1 cellular context compared by ENCODE assay signal in the genomic region with DNA sequence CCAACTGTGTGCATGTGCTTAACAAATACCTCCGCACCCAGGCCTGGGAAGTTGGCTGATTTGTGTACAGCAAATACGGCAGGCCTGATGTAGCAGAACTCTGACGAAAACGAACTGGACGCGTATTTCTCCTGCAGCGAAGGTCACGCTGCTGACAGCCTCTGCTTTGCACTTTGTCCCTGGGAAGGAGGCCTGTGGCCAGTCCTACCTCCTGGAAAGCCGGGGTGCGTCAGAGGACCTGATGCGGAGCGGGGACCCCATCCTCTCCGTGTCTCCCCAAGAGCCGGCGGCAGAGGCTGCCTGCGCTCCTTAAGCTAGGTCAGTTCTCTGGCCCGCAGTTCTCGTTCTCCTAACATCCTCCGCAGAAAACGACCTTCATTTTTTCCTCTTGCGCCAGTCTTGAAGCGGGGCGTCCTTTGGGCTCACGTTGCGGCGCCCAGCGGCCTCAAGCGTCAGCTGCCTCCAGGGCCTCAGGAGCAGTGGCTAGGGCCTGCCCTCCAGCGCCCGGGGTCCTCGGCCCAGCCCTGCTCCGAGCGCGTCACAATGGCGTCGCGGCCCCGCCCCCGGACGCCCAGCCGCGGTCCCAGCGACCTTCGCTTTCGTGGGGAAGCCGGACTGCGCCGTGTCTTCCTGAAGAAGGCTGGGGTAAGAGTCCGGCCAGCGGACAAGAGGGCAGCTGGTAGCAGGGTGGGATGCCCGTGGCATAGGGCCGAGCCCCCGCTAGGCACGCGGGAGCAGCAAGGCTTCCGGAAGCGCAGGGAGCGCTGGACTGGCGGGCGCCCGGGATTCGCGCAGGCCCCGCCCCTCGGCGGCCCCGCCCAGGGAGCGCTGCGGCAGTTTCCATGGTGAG.
TF ChIP-seq lines count a peak whose summit lies in the region.

ZNF487 (plus strand) TSS at position 821 of the 850 bp plus-strand sequence. CDS start 38,703 bp downstream, outside the sequence.

TF ChIP-seq in IMR-90, 13 proteins besides CTCF, POLR2A, EP300 and RAD21 (continued from another document):
- no peak for TF ChIP-seq CEBPB (IDR thresholded peaks at IDR 0.05; ENCODE audit: low read depth, low read length)
- peak; percentile 54 for TF ChIP-seq RFX5 (IDR thresholded peaks at IDR 0.05; ENCODE audit: low read depth, low read length)
- TF ChIP-seq SMC3 (IDR thresholded peaks at IDR 0.05; ENCODE audit: low read depth, low read length) = peak; percentile 26
